Comparison of ENCODE assay signal across 8 cellular contexts in the genomic region with DNA sequence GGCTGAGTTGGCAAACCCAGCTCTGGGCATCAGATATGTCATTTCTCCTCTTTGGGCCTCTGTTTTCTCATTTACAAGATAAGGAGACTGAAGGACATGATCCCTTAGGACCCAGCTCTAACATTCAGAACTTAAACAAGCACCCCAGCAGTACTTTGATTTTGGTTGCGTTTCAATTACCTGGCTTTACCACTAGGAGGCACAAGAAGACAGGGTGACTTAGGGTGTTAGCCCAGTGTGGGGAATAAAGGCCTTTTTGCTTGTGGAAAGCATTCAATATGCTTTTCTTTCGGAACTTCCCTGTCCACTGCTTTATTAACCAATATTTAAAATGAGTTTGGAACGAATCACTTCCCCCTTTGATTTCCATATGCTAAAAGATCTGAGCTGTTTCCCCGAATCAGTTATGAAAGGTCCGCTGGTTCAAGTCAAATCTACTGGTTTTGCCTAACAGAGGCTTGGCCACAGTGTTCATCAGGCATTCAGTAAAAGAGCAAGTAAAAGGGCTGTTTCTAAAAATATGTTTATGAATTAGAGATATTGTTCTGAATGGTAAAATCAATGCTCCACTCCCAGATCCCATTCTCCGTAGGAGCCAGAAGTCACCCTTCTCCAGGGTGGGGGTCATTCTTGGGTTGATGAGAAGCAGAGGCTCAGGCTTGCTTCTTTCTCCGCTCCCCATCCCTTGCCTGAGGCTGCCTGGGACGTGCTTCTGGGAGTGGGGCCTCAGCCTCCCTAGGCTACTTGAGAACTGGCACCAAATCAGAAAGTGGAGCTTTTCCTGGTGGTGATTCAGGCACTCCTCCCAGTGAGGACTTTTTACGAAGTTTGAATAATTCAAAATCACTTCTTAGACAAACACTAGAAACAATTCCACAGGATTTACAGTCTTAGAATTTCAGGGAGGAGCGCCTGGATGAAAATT.
DNase-seq lines count a peak whose midpoint lies in the region; ATAC-seq, FAIRE-seq and TF ChIP-seq lines count a peak whose summit lies in the region.

No MANE protein-coding gene starts in this region.

- peak overlapping the region; percentile 27 to 57 for H3K4me3 ChIP-seq in stomach smooth muscle (ENCODE audit: low read length in 2 of 2)

- no peak overlapping the region for H3K27ac Mint-ChIP-seq in memory B cell

- TF ChIP-seq CTCF in VCaP (conservative IDR thresholded peaks at IDR 0.05), result peak; percentile 94

- no peak overlapping the region for H3K4me3 Mint-ChIP-seq in memory B cell

- peak overlapping the region; percentile 55 to 60 for H3K9ac ChIP-seq in stomach smooth muscle (ENCODE audit: low read length in 2 of 2)

- H3K27me3 Mint-ChIP-seq in memory B cell, result no peaks in the 10 kb centered on the region

- peak; percentile 76 for DNase-seq in DMS53 treated with DMSO at 0.1 percent for 48 hours (lab: John Stamatoyannopoulos, UW; ENCODE audit: unreplicated experiment)
- peak; percentile 80 for DNase-seq in HCEC 1CT
- peak; percentile 19 for DNase-seq in NCI-H2171 (lab: John Stamatoyannopoulos, UW)
- peak; percentile 41 to 62 for DNase-seq in memory B cell (ENCODE audit: low spot score in 2 of 2)

- FAIRE-seq in endometrium (lab: Jason Lieb, UNC), result peak; percentile 77

- peaks cover 56 to 61% of the 10 kb centered on the region in 2 donors for H3K36me3 ChIP-seq in stomach smooth muscle (ENCODE audit: control insufficient read depth in 2 of 2, insufficient read depth in 2 of 2, low read length in 2 of 2)

- peaks cover 11% of the 10 kb centered on the region for H3K4me1 ChIP-seq in stomach smooth muscle (ENCODE audit: control insufficient read depth, insufficient read depth, low read length)

- no peak overlapping the region for H3K27ac ChIP-seq in VCaP
- H3K27ac ChIP-seq in stomach smooth muscle (ENCODE audit: low read length), result peak overlapping the region; percentile 77

- no peaks in the 10 kb centered on the region for H3K36me3 Mint-ChIP-seq in memory B cell

- H3K4me1 Mint-ChIP-seq in memory B cell, result no peaks in the 10 kb centered on the region

- no peaks in the 10 kb centered on the region for H3K27me3 ChIP-seq in stomach smooth muscle (ENCODE audit: control insufficient read depth in 1 of 2, insufficient read depth in 2 of 2, low read length in 2 of 2)

- H3K9me3 ChIP-seq in stomach smooth muscle (ENCODE audit: control insufficient read depth in 2 of 2, low read length in 2 of 2), result no peaks in the 10 kb centered on the region

- ATAC-seq in memory B cell (ENCODE audit: low read depth), result peak; percentile 74
- no peak for ATAC-seq in GM21737 (IDR thresholded peaks at IDR 0.05; ENCODE audit: unreplicated experiment)

- H3K9me3 Mint-ChIP-seq in memory B cell, result no peaks in the 10 kb centered on the region

Comparison
In these comparisons a context has a peak if more than half of its experiments do, and no peak if none do; other contexts are left out.
1. DNase-seq: peak in every context shown above with its lines; median percentile 80 in HCEC 1CT; 76 in DMS53 treated with DMSO at 0.1 percent for 48 hours; 52 in memory B cell; 19 in NCI-H2171.